ENCODE assay signal across 10 cellular contexts in the genomic region with DNA sequence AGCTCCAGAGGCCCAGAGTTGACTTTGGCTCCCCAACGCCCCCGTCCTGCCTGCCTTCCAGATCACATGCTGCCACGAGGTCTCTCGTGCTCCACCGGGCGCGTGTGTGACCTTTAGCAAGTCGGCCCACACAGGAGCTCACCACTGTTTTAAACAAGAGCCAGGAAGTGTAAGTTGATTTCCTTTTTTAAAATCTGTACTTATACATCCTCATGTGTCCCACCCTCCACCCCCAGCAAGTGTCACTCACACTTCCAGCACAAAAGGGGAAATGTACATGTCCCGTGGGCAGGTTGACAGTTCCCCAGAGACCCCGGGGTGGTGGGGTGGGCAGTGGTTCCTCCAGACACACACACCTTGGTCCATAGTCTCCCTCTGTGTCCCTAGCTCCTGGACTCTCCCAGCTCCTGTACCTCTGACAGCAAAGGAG.
DNase-seq lines count a peak whose midpoint lies in the region; ATAC-seq lines count a peak whose summit lies in the region.
"Had no signal": no experiment of that assay in that cellular context is flagged by ENCODE, and none has a peak within 500 bp of the region (broad histone marks: within the 10 kb centered on the region; RNA-seq: fewer than 3 reads in every experiment).

No MANE protein-coding gene starts in this region.

- no peak for ATAC-seq in right cardiac atrium
- ATAC-seq in HG03520 (IDR thresholded peaks at IDR 0.05; ENCODE audit: unreplicated experiment): no peak

- WGBS in right cardiac atrium: 79% methylated on average over 10 of the region's 10 CpGs

- H3K27me3 ChIP-seq in right cardiac atrium (ENCODE audit: control insufficient read depth, insufficient read depth): no peaks in the 10 kb centered on the region

- peaks cover 30% of the 10 kb centered on the region for H3K4me1 Mint-ChIP-seq in T-helper 2 cell treated with Interferon-gamma antibody and Interleukin-4, amounts not matched to agents 5 μg/mL and 100 μg/mL, for 36 hours (ENCODE audit: low read depth)
- H3K4me1 Mint-ChIP-seq in stimulated activated naive CD8-positive, alpha-beta T cell treated with anti-CD3 and anti-CD28 coated beads, Interleukin-15, Interleukin-2, amounts not matched to agents 100 ng/mL and 50 ng/mL, for 24 hours (ENCODE audit: low read depth): peaks cover 59% of the 10 kb centered on the region

- no peaks in the 10 kb centered on the region for H3K9me3 Mint-ChIP-seq in T-helper 2 cell treated with Interferon-gamma antibody and Interleukin-4, amounts not matched to agents 5 μg/mL and 100 μg/mL, for 36 hours
- H3K9me3 Mint-ChIP-seq in stimulated activated naive CD8-positive, alpha-beta T cell treated with anti-CD3 and anti-CD28 coated beads, Interleukin-15, Interleukin-2, amounts not matched to agents 100 ng/mL and 50 ng/mL, for 24 hours: no peaks in the 10 kb centered on the region

- no peak overlapping the region for H3K27ac ChIP-seq in right cardiac atrium (ENCODE audit: low read length)
- H3K27ac ChIP-seq: 22Rv1 had no signal

- peak overlapping the region; percentile 50 for H3K27ac Mint-ChIP-seq in T-helper 2 cell treated with Interferon-gamma antibody and Interleukin-4, amounts not matched to agents 5 μg/mL and 100 μg/mL, for 36 hours
- H3K27ac Mint-ChIP-seq in stimulated activated naive CD8-positive, alpha-beta T cell treated with anti-CD3 and anti-CD28 coated beads, Interleukin-15, Interleukin-2, amounts not matched to agents 100 ng/mL and 50 ng/mL, for 24 hours: peak overlapping the region; percentile 97

- DNase-seq in T-helper 2 cell treated with Interferon-gamma antibody and Interleukin-4, amounts not matched to agents 5 μg/mL and 100 μg/mL, for 36 hours (ENCODE audit: low spot score): peak; percentile 57
- DNase-seq in T-helper 2 cell: no peak
- DNase-seq in activated CD8-positive, alpha-beta memory T cell treated with anti-CD3 and anti-CD28 coated beads for 24 hours: peak; percentile 85
- DNase-seq in right cardiac atrium: peak in 2 of 3 donors; percentile 22 to 24
- DNase-seq in NCI-H187 treated with DMSO at 0.1 percent for 48 hours (lab: John Stamatoyannopoulos, UW): no peak
- no peak for DNase-seq in NCI-H2107 (lab: John Stamatoyannopoulos, UW)
- DNase-seq: retina had no signal

- intact Hi-C loops in right cardiac atrium (cut with DNase I): loop anchor here in 2 of 4 donors (2.0 to 10.0 kb wide), 4 partner anchors 102 to 196 kb away; a partner anchor contains a TSS

- H3K4me3 ChIP-seq in right cardiac atrium (ENCODE audit: low read length): no peak overlapping the region

- no peak overlapping the region for H3K4me3 Mint-ChIP-seq in T-helper 2 cell treated with Interferon-gamma antibody and Interleukin-4, amounts not matched to agents 5 μg/mL and 100 μg/mL, for 36 hours
- H3K4me3 Mint-ChIP-seq in stimulated activated naive CD8-positive, alpha-beta T cell treated with anti-CD3 and anti-CD28 coated beads, Interleukin-15, Interleukin-2, amounts not matched to agents 100 ng/mL and 50 ng/mL, for 24 hours: peak overlapping the region; percentile 27

- H3K9me3 ChIP-seq in right cardiac atrium (ENCODE audit: control insufficient read depth, low read length): no peaks in the 10 kb centered on the region

- H3K27me3 Mint-ChIP-seq in T-helper 2 cell treated with Interferon-gamma antibody and Interleukin-4, amounts not matched to agents 5 μg/mL and 100 μg/mL, for 36 hours (ENCODE audit: low read depth): no peaks in the 10 kb centered on the region
- H3K27me3 Mint-ChIP-seq in stimulated activated naive CD8-positive, alpha-beta T cell treated with anti-CD3 and anti-CD28 coated beads, Interleukin-15, Interleukin-2, amounts not matched to agents 100 ng/mL and 50 ng/mL, for 24 hours: no peaks in the 10 kb centered on the region

- H3K36me3 Mint-ChIP-seq in T-helper 2 cell treated with Interferon-gamma antibody and Interleukin-4, amounts not matched to agents 5 μg/mL and 100 μg/mL, for 36 hours (ENCODE audit: low read depth): peaks cover 30% of the 10 kb centered on the region
- peaks cover 29% of the 10 kb centered on the region for H3K36me3 Mint-ChIP-seq in stimulated activated naive CD8-positive, alpha-beta T cell treated with anti-CD3 and anti-CD28 coated beads, Interleukin-15, Interleukin-2, amounts not matched to agents 100 ng/mL and 50 ng/mL, for 24 hours (ENCODE audit: low read depth)

- H3K4me1 ChIP-seq in right cardiac atrium (ENCODE audit: control insufficient read depth, insufficient read depth, low read length): no peaks in the 10 kb centered on the region

Comparison
In these comparisons a context has a peak if more than half of its experiments do, and no peak if none do; other contexts are left out.
1. DNase-seq: peak in T-helper 2 cell treated with Interferon-gamma antibody and Interleukin-4, amounts not matched to agents 5 μg/mL and 100 μg/mL, for 36 hours (single experiment), activated CD8-positive, alpha-beta memory T cell treated with anti-CD3 and anti-CD28 coated beads for 24 hours (single experiment) and right cardiac atrium (2 of 3); none in T-helper 2 cell (0 of 5), NCI-H187 treated with DMSO at 0.1 percent for 48 hours (single experiment) and NCI-H2107 (single experiment).